8 cellular contexts compared by ENCODE assay signal in the genomic region with DNA sequence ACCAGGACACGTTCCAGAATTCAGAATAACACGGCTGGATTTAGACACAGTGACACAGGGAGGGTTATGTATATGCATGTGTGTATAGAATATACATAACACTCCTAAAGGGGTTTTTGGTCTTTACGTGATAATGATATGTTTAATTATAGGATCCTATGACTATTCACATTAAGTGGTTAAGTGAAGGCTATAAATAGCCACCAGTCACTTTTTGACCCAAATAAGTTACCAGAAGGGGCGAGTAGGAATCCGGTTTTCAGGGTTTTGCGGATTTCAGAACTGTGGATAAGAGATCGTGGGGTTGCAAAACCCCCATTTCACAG. TPM values are rescaled to one million over a fixed set of nuclear protein-coding genes. Genes with fewer than 3 reads are reported as not detected.
DNase-seq lines count a peak whose midpoint lies in the region; ATAC-seq lines count a peak whose summit lies in the region.

No MANE protein-coding gene starts in this region.

- H3K27me3 ChIP-seq in stomach smooth muscle (ENCODE audit: control insufficient read depth in 1 of 2, insufficient read depth in 2 of 2, low read length in 2 of 2), result no peaks in the 10 kb centered on the region

- H3K9me3 ChIP-seq in T-helper 17 cell (ENCODE audit: control insufficient read depth, low read length, poor library complexity, severe bottlenecking), result no peaks in the 10 kb centered on the region
- no peaks in the 10 kb centered on the region for H3K9me3 ChIP-seq in stomach smooth muscle (ENCODE audit: control insufficient read depth in 2 of 2, low read length in 2 of 2)

- peak overlapping the region in 1 of 2 donors; percentile 40 for H3K9ac ChIP-seq in stomach smooth muscle (ENCODE audit: low read length in 2 of 2)

- H3K4me3 Mint-ChIP-seq in T-helper 2 cell treated with Interferon-gamma antibody and Interleukin-4, amounts not matched to agents 5 μg/mL and 100 μg/mL, for 36 hours, result no peak overlapping the region
- H3K4me3 Mint-ChIP-seq in T-helper 17 cell, result peak overlapping the region; percentile 60
- H3K4me3 Mint-ChIP-seq in immature natural killer cell, result peak overlapping the region; percentile 2 to 74 (median 47)

- no peak for DNase-seq in T-helper 2 cell treated with Interferon-gamma antibody and Interleukin-4, amounts not matched to agents 5 μg/mL and 100 μg/mL, for 36 hours (ENCODE audit: low spot score)
- DNase-seq in T-helper 2 cell (no peak), T-helper 17 cell (no peak), immature natural killer cell (no peak), SIG-M5 treated with dmso at 0.1 percent for 504 hours (lab: John Stamatoyannopoulos, UW; ENCODE audit: unreplicated experiment) (no peak), inferior parietal cortex (ENCODE audit: extremely low spot score) (no peak), COLO829 (ENCODE audit: low spot score) (no peak)

- H3K4me3 ChIP-seq in stomach smooth muscle (ENCODE audit: low read length in 2 of 2), result peak overlapping the region; percentile 36 to 57

- peaks cover 28% of the 10 kb centered on the region for H3K36me3 Mint-ChIP-seq in T-helper 2 cell treated with Interferon-gamma antibody and Interleukin-4, amounts not matched to agents 5 μg/mL and 100 μg/mL, for 36 hours (ENCODE audit: low read depth)
- H3K36me3 Mint-ChIP-seq in T-helper 17 cell (ENCODE audit: low read depth) (peaks cover 7% of the 10 kb centered on the region), immature natural killer cell (peaks cover 12 to 17% (median 12%) of the 10 kb centered on the region in 3 donors)

- H3K27ac Mint-ChIP-seq in T-helper 2 cell treated with Interferon-gamma antibody and Interleukin-4, amounts not matched to agents 5 μg/mL and 100 μg/mL, for 36 hours, result peak overlapping the region; percentile 52
- H3K27ac Mint-ChIP-seq in T-helper 17 cell (peak overlapping the region; percentile 60), immature natural killer cell (peak overlapping the region in 5 of 6 donors; percentile 34 to 82 (median 65))

- H3K4me1 ChIP-seq in stomach smooth muscle (ENCODE audit: control insufficient read depth, insufficient read depth, low read length), result peaks cover 15% of the 10 kb centered on the region

- H3K4me1 Mint-ChIP-seq in T-helper 2 cell treated with Interferon-gamma antibody and Interleukin-4, amounts not matched to agents 5 μg/mL and 100 μg/mL, for 36 hours (ENCODE audit: low read depth), result peaks cover 13% of the 10 kb centered on the region
- H3K4me1 Mint-ChIP-seq in T-helper 17 cell (peaks cover 27% of the 10 kb centered on the region), immature natural killer cell (peaks cover 37 to 41% of the 10 kb centered on the region in 2 donors)

- H3K27ac ChIP-seq in stomach smooth muscle (ENCODE audit: low read length), result peak overlapping the region; percentile 66

- H3K36me3 ChIP-seq in stomach smooth muscle (ENCODE audit: control insufficient read depth in 2 of 2, insufficient read depth in 2 of 2, low read length in 2 of 2), result peaks cover 0 to 9% of the 10 kb centered on the region in 2 donors

- no peaks in the 10 kb centered on the region for H3K27me3 Mint-ChIP-seq in T-helper 2 cell treated with Interferon-gamma antibody and Interleukin-4, amounts not matched to agents 5 μg/mL and 100 μg/mL, for 36 hours (ENCODE audit: low read depth)
- H3K27me3 Mint-ChIP-seq in T-helper 17 cell (no peaks in the 10 kb centered on the region), immature natural killer cell (ENCODE audit: low read depth in 3 of 3) (peaks cover 13% of the 10 kb centered on the region in 3 donors)

- no peaks in the 10 kb centered on the region for H3K9me3 Mint-ChIP-seq in T-helper 2 cell treated with Interferon-gamma antibody and Interleukin-4, amounts not matched to agents 5 μg/mL and 100 μg/mL, for 36 hours
- no peaks in the 10 kb centered on the region for H3K9me3 Mint-ChIP-seq in immature natural killer cell

- ATAC-seq in T-helper 17 cell, result no peak

RNA-seq across cellular contexts. Expression of gene ANGPTL6, which starts 6.9 kb away (rescaled TPM):
- total RNA-seq in T-helper 17 cell, result 1 to 10 TPM in 1 of 2 donors, under 1 TPM in 1; 0.86 to 2.2 TPM
- polyA plus RNA-seq in immature natural killer cell, result 1 to 10 TPM in 2 of 3 donors, under 1 TPM in 1; 0.53 to 1.9 (median 1.2) TPM

RNA-seq across cellular contexts. Expression of gene SHFL, which starts 9.5 kb away (rescaled TPM):
- total RNA-seq in T-helper 17 cell, result 10 to 100 TPM; 65.2 to 68.0 TPM
- polyA plus RNA-seq in immature natural killer cell, result 10 to 100 TPM; 39.4 to 78.4 (median 44.2) TPM

RNA-seq across cellular contexts. Expression of gene PPAN, which starts 10.6 kb away (rescaled TPM):
- total RNA-seq in T-helper 17 cell, result 10 to 100 TPM; 79.8 to 87.8 TPM
- 10 to 100 TPM; 12.1 to 44.8 (median 18.4) TPM for polyA plus RNA-seq in immature natural killer cell

RNA-seq across cellular contexts. Expression of gene P2RY11, which starts 15.9 kb away (rescaled TPM):
- total RNA-seq in T-helper 17 cell, result 10 to 100 TPM; 46.6 to 50.8 TPM
- 10 to 100 TPM in 1 of 3 donors, 1 to 10 TPM in 2; 2.6 to 26.7 (median 6.9) TPM for polyA plus RNA-seq in immature natural killer cell

RNA-seq across cellular contexts. Expression of gene EIF3G, which starts 24.1 kb away (rescaled TPM):
- total RNA-seq in T-helper 17 cell, result 100 to 1,000 TPM; 312 to 322 TPM
- 100 to 1,000 TPM; 334 to 509 (median 485) TPM for polyA plus RNA-seq in immature natural killer cell
